ENCODE assay signal across 24 cellular contexts in the genomic region with DNA sequence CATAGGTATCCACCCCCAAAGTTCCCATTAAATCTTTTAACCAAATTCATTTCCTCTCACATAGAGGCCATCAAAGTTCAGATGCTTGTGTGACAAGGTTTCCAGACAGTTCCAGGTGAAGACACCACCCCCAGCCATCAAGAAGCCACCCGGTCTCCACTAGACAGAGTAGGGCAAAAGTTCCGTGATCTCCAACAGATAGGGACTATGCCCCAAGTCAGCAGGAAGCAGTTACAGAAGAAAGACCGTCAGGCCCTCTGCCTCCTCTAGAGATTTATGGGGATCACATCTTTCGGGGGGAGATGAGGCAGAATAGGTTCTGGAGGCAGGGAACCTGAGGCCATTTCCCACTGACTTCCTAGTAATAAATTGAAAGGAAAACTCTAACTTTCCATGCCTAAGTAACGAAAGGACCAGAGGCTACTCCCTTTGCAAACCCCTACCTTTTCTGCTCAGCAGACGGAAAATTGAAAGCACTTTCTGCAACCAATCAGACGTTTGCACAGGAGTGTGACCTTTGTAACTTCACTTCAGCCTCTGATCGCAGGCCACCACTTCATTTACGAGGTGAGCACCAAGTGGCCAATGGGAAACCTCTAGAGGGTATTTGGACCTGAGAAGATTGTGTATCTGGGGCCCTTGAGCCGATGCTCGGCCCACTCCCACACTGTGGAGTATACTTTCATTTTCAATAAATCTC. TPM values are rescaled to one million over a fixed set of nuclear protein-coding genes. Genes with fewer than 3 reads are reported as not detected.
DNase-seq lines count a peak whose midpoint lies in the region; ATAC-seq and TF ChIP-seq lines count a peak whose summit lies in the region.
"Had no signal": no experiment of that assay in that cellular context is flagged by ENCODE, and none has a peak within 500 bp of the region (broad histone marks: within the 10 kb centered on the region; RNA-seq: fewer than 3 reads in every experiment).

No MANE protein-coding gene starts in this region.

- no peak overlapping the region for H3K27ac ChIP-seq in mammary epithelial cell (ENCODE audit: insufficient read depth, low read depth, low read length)
- no peak overlapping the region for H3K27ac ChIP-seq in duodenal mucosa (ENCODE audit: low read depth, low read length)
- no peak overlapping the region for H3K27ac ChIP-seq in right lobe of liver

- H3K4me1 ChIP-seq in mammary epithelial cell (ENCODE audit: insufficient read depth, low read length) (no peaks in the 10 kb centered on the region), duodenal mucosa (ENCODE audit: control insufficient read depth in 1 of 2, insufficient read depth in 2 of 2, low read length in 2 of 2) (no peaks in the 10 kb centered on the region), right lobe of liver (no peaks in the 10 kb centered on the region)

- no peaks in the 10 kb centered on the region for H3K36me3 Mint-ChIP-seq in MCF 10A (ENCODE audit: insufficient read depth, unreplicated experiment)
- H3K36me3 Mint-ChIP-seq: CD14-positive monocyte, IgD-negative memory B cell had no signal

- no peak overlapping the region for H3K4me2 ChIP-seq in mammary epithelial cell (ENCODE audit: insufficient read depth, low read depth, low read length)

- H3K27ac Mint-ChIP-seq in MCF 10A (ENCODE audit: low read depth, unreplicated experiment), result no peak overlapping the region
- H3K27ac Mint-ChIP-seq: B cell, IgD-negative memory B cell had no signal

- H3K27me3 ChIP-seq in mammary epithelial cell (ENCODE audit: insufficient read depth, low read length), result no peaks in the 10 kb centered on the region
- no peaks in the 10 kb centered on the region for H3K27me3 ChIP-seq in duodenal mucosa (ENCODE audit: control insufficient read depth in 1 of 2, insufficient read depth in 2 of 2, low read length in 2 of 2)
- peaks cover 0 to 7% of the 10 kb centered on the region in 2 donors for H3K27me3 ChIP-seq in right lobe of liver

- WGBS in mammary epithelial cell (ENCODE audit: low coverage, missing lambda C conversion rate), result 69% methylated on average over 11 of the region's 11 CpGs
- 38% methylated on average over 9 of the region's 11 CpGs for WGBS in right lobe of liver (ENCODE audit: insufficient coverage, low coverage, low lambda C conversion rate, missing lambda C conversion rate)

- H3K4me1 Mint-ChIP-seq in MCF 10A (ENCODE audit: insufficient read depth, unreplicated experiment), result no peaks in the 10 kb centered on the region
- H3K4me1 Mint-ChIP-seq: B cell, CD14-positive monocyte, IgD-negative memory B cell had no signal

- in situ Hi-C loops in mammary epithelial cell (cut with MboI; ENCODE audit: low sequenced_read_pairs in 2 of 2), result no loop called here

- intact Hi-C loops in MCF 10A (cut with micrococcal nuclease) (no loop called here), mammary epithelial cell (cut with micrococcal nuclease) (no loop called here), right lobe of liver (cut with DNase I) (no loop called here)

- dilution Hi-C loops in mammary epithelial cell (cut with HindIII; ENCODE audit: low sequenced_read_pairs), result no loop called here

- H3K9me3 Mint-ChIP-seq in MCF 10A (ENCODE audit: unreplicated experiment), result peaks cover 5% of the 10 kb centered on the region

- H3K9ac ChIP-seq in mammary epithelial cell (ENCODE audit: insufficient read depth, low read length) (no peak overlapping the region), duodenal mucosa (ENCODE audit: low read depth in 1 of 2, low read length in 2 of 2) (no peak overlapping the region)

- no peak for TF ChIP-seq POLR2A in right lobe of liver (IDR thresholded peaks at IDR 0.05)

- no peaks in the 10 kb centered on the region for H3K79me2 ChIP-seq in mammary epithelial cell (ENCODE audit: insufficient read depth, low read length)

- peak overlapping the region; percentile 11 for H3K4me3 Mint-ChIP-seq in MCF 10A (ENCODE audit: unreplicated experiment)
- H3K4me3 Mint-ChIP-seq: B cell, CD14-positive monocyte, IgD-negative memory B cell had no signal

- H3K9me3 ChIP-seq in mammary epithelial cell (replicated peaks; ENCODE audit: insufficient read depth, low read length), result no peaks in the 10 kb centered on the region
- H3K9me3 ChIP-seq in duodenal mucosa (ENCODE audit: control insufficient read depth in 1 of 2, low read length in 2 of 2), result no peaks in the 10 kb centered on the region
- no peaks in the 10 kb centered on the region for H3K9me3 ChIP-seq in right lobe of liver

- DNase-seq in MCF 10A (ENCODE audit: unreplicated experiment), result no peak
- DNase-seq in mammary epithelial cell, result no peak
- DNase-seq in right lobe of liver, result peak in 1 of 3 donors; percentile 43
- no peak for DNase-seq in Ammon's horn (ENCODE audit: low spot score)
- no peak for DNase-seq in activated CD4-positive, alpha-beta T cell treated with anti-CD3 and anti-CD28 coated beads for 1 hour
- DNase-seq in NCI-H82 (lab: John Stamatoyannopoulos, UW), result no peak
- DNase-seq: 8988T, DMS53, GDM1, GOT3, NCI-H1092, NCI-H1436 treated with DMSO at 0.1 percent for 48 hours, NCI-H1930, NCI-H226, NCI-H510A treated with DMSO at 0.1 percent for 48 hours, NCI-H748 treated with DMSO at 0.1 percent for 48 hours, OCI-M1, Right ventricle myocardium superior, SW 1271 had no signal

- POLR2A ChIA-PET in MCF 10A (lab: Yijun Ruan, JAX), result no interaction called here

- H3K27me3 Mint-ChIP-seq in MCF 10A (ENCODE audit: insufficient read depth, unreplicated experiment), result peaks cover 30% of the 10 kb centered on the region
- H3K27me3 Mint-ChIP-seq: B cell had no signal

- peak; percentile 69 to 94 (median 83) for ATAC-seq in right lobe of liver
- ATAC-seq: HCT116 had no signal

- H4K20me1 ChIP-seq in mammary epithelial cell (ENCODE audit: insufficient read depth, low read length), result no peaks in the 10 kb centered on the region

- CTCF ChIA-PET in MCF 10A (lab: Yijun Ruan, JAX) (no interaction called here), mammary epithelial cell (lab: Charles Lee; ENCODE audit: low non-redundant PET) (no interaction called here)

- BruUV-seq in MCF 10A (replicated peaks; lab: Mats Ljungman, UMichigan) (no TSS peak), mammary epithelial cell (replicated peaks; lab: Mats Ljungman, UMichigan) (no TSS peak)

- H3K36me3 ChIP-seq in mammary epithelial cell (ENCODE audit: insufficient read depth, low read length) (no peaks in the 10 kb centered on the region), duodenal mucosa (ENCODE audit: control insufficient read depth in 1 of 2, insufficient read depth in 2 of 2, low read length in 2 of 2) (no peaks in the 10 kb centered on the region), right lobe of liver (no peaks in the 10 kb centered on the region)

- TF ChIP-seq CTCF in MCF 10A (IDR thresholded peaks at IDR 0.05; ENCODE audit: unreplicated experiment) (no peak), mammary epithelial cell (conservative IDR thresholded peaks at IDR 0.05 in 1 of 2, IDR thresholded peaks at IDR 0.05 in 1 of 2; ENCODE audit: extremely low read depth in 1 of 2, insufficient read depth in 1 of 2, low read depth in 1 of 2, low read length in 2 of 2) (no peak), right lobe of liver (IDR thresholded peaks at IDR 0.05) (no peak)

- H3K4me3 ChIP-seq in mammary epithelial cell (replicated peaks in 1 of 3; ENCODE audit: insufficient read depth in 1 of 3, low read depth in 2 of 3, low read length in 3 of 3) (no peak overlapping the region), duodenal mucosa (ENCODE audit: low read depth in 1 of 2, low read length in 2 of 2) (peak overlapping the region; percentile 29 to 43), right lobe of liver (peak overlapping the region in 2 of 3 donors; percentile 22 to 26)

- no peak overlapping the region for H2AFZ ChIP-seq in mammary epithelial cell (ENCODE audit: low read depth, low read length)

RNA-seq across cellular contexts. Expression of a gene that starts 18.5 kb away (rescaled TPM):
- total RNA-seq in MCF 10A (2022) (5.5 and 6.6 TPM in 2 replicates), mammary epithelial cell (1 to 10 TPM; 4.8 to 5.1 TPM), right lobe of liver (1 to 10 TPM in 5 of 6 experiments, under 1 TPM in 1; 0.88 to 2.0 (median 1.3) TPM)
- 2.9 TPM for polyA plus RNA-seq in mammary epithelial cell
- 5.1 TPM for polyA minus RNA-seq in mammary epithelial cell

RNA-seq across cellular contexts. Expression of a gene that starts 52.5 kb away (rescaled TPM):
- total RNA-seq in MCF 10A (2022), result 12.5 and 13.7 TPM in 2 replicates
- total RNA-seq in mammary epithelial cell, result 10 to 100 TPM in 1 of 2 donors, 1 to 10 TPM in 1; 8.8 to 12.4 TPM
- polyA plus RNA-seq in mammary epithelial cell, result 6.6 TPM
- 3.9 TPM for polyA minus RNA-seq in mammary epithelial cell
- total RNA-seq in right lobe of liver, result 1 to 10 TPM; 3.1 to 9.9 (median 3.7) TPM

Comparison
In these comparisons a context has a peak if more than half of its experiments do, and no peak if none do; other contexts are left out.
1. H3K4me3 ChIP-seq: peak in duodenal mucosa (2 of 2) and right lobe of liver (2 of 3); none in mammary epithelial cell (0 of 3).